ENCODE assay signal across 1 cellular context in the genomic region with DNA sequence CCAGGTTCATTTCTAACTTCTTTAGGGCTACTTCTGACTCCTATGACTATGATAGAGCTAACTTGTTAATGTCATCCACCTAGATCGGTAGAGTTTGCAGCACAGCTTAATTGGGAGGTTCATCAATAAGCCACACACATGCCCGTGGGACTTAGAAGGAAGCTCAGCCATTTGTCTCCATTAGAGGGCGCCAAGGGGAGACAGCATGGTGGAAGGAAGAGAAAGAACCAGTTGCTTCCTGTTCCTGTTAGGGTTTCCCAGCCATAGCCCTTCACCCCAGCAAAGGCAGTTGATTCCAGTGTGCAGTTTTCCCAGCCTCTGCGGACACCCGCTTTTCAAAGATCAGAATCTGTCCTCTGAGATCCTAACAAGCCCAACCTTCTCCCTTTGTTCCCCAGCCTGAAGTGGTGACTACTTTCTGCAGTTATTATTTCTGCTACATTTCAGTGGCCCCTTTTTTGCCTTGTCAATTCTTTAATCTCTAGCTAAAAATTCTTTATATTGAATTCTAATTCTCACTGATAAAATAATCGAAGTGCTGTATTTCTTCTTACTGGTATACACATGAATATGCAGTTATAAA.
TF ChIP-seq lines count a peak whose summit lies in the region.

No MANE protein-coding gene starts in this region.

TF ChIP-seq in H1, 55 proteins besides CTCF, POLR2A, EP300 and RAD21 (continued from another document):
- TF ChIP-seq SIN3A (conservative IDR thresholded peaks at IDR 0.05 in 1 of 2, IDR thresholded peaks at IDR 0.05 in 1 of 2; ENCODE audit: low read depth in 1 of 2, low read length in 2 of 2): no peak
- peak; percentile 83 for TF ChIP-seq YY1 (IDR thresholded peaks at IDR 0.05; ENCODE audit: low read depth, low read length)
- TF ChIP-seq JUND (IDR thresholded peaks at IDR 0.05; ENCODE audit: low read length): 0 out of 2 replicates have a peak, but pooled peaks have one; percentile 20
